Comparison of ENCODE assay signal across 10 cellular contexts in the genomic region with DNA sequence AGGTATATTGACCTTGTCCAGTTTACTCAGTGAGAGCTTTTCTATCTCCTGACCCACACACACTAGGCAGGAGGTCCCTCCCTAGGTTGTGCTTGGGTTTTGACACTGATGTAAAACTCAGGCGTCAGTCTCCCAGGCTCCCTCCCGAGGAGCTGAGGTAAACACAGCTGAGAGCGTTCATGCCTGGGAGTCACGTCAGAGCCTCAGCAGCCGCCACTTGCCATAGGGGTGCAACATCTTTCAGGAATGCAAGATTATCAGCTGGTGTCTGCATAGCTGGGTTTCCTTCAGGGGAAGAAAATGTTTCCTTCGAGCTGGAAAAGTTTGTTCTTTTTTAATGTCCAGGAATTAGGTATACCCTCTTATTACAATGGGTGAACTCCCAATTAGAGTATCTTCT.
DNase-seq lines count a peak whose midpoint lies in the region; FAIRE-seq and TF ChIP-seq lines count a peak whose summit lies in the region.
"Had no signal": no experiment of that assay in that cellular context is flagged by ENCODE, and none has a peak within 500 bp of the region (broad histone marks: within the 10 kb centered on the region; RNA-seq: fewer than 3 reads in every experiment).

No MANE protein-coding gene starts in this region.

- TF ChIP-seq CTCF in keratinocyte (optimal IDR thresholded peaks at IDR 0.05 in 1 of 3, IDR thresholded peaks at IDR 0.05 in 1 of 3, conservative IDR thresholded peaks at IDR 0.05 in 1 of 3; ENCODE audit: extremely low read depth in 1 of 3, insufficient read depth in 2 of 3, low read length in 3 of 3): no peak

- H4K20me1 ChIP-seq in keratinocyte (ENCODE audit: control insufficient read depth, extremely low read depth, insufficient read depth, low read length): no peaks in the 10 kb centered on the region

- peak overlapping the region; percentile 61 for H3K27ac ChIP-seq in HUES48 (ENCODE audit: low read depth, low read length)
- peak overlapping the region; percentile 96 for H3K27ac ChIP-seq in angular gyrus (ENCODE audit: low read depth, low read length)
- peak overlapping the region; percentile 11 for H3K27ac ChIP-seq in keratinocyte (ENCODE audit: control insufficient read depth, insufficient read depth, low read length)
- peak overlapping the region; percentile 56 for H3K27ac ChIP-seq in stomach smooth muscle (ENCODE audit: low read length)

- H3K79me2 ChIP-seq in keratinocyte (ENCODE audit: control insufficient read depth, insufficient read depth, low read length): peaks cover 2% of the 10 kb centered on the region

- peaks cover 81% of the 10 kb centered on the region for H3K36me3 ChIP-seq in HUES48 (ENCODE audit: control insufficient read depth, insufficient read depth, low read length)
- H3K36me3 ChIP-seq in keratinocyte (ENCODE audit: control insufficient read depth in 2 of 2, extremely low read depth in 1 of 2, insufficient read depth in 2 of 2, low read length in 2 of 2): peaks cover 3 to 4% of the 10 kb centered on the region in 2 experiments
- no peaks in the 10 kb centered on the region for H3K36me3 ChIP-seq in stomach smooth muscle (ENCODE audit: control insufficient read depth in 2 of 2, insufficient read depth in 2 of 2, low read length in 2 of 2)

- peak overlapping the region; percentile 42 for H3K4me2 ChIP-seq in keratinocyte (ENCODE audit: control insufficient read depth, extremely low read depth, insufficient read depth, low read depth, low read length)

- no peak overlapping the region for H2AFZ ChIP-seq in keratinocyte (ENCODE audit: control insufficient read depth, low read length)

- dilution Hi-C loops in keratinocyte (cut with MboI; ENCODE audit: extremely low pct_ligation_motif_present, low sequenced_read_pairs): no loop called here

- peak; percentile 87 for FAIRE-seq in keratinocyte (lab: Jason Lieb, UNC)
- FAIRE-seq: small intestine had no signal

- DNase-seq in keratinocyte (ENCODE audit: low read depth, low spot score) (no peak), NCI-H2081 treated with DMSO at 0.1 percent for 48 hours (lab: John Stamatoyannopoulos, UW) (no peak), NCI-H2196 treated with DMSO at 0.1 percent for 48 hours (lab: John Stamatoyannopoulos, UW; ENCODE audit: unreplicated experiment) (no peak)
- DNase-seq in activated CD8-positive, alpha-beta memory T cell treated with anti-CD3 and anti-CD28 coated beads, Interleukin-2, amount 50 U/mL, for 48 hours: no peak
- DNase-seq: activated T-cell treated with anti-CD3 and anti-CD28 coated beads, Interleukin-2, amount 50 U/mL, for 1 hour; Kasumi-1; small intestine had no signal

- H3K4me3 ChIP-seq in HUES48 (ENCODE audit: low read depth, low read length) (no peak overlapping the region), keratinocyte (ENCODE audit: control insufficient read depth in 2 of 3, extremely low read depth in 1 of 3, insufficient read depth in 2 of 3, low read depth in 1 of 3, low read length in 3 of 3) (no peak overlapping the region), stomach smooth muscle (ENCODE audit: low read length in 2 of 2) (no peak overlapping the region)

- H3K9me1 ChIP-seq in keratinocyte (ENCODE audit: control insufficient read depth, extremely low read depth, insufficient read depth, low read length): no peaks in the 10 kb centered on the region

- no peak overlapping the region for H3K9ac ChIP-seq in HUES48 (ENCODE audit: low read depth, low read length)
- peak overlapping the region; percentile 6 for H3K9ac ChIP-seq in keratinocyte (ENCODE audit: control insufficient read depth, extremely low read depth, insufficient read depth, low read length)
- H3K9ac ChIP-seq in stomach smooth muscle (ENCODE audit: low read length in 2 of 2): no peak overlapping the region

- H3K9me3 ChIP-seq in HUES48 (ENCODE audit: control insufficient read depth, insufficient read depth, low read length): no peaks in the 10 kb centered on the region
- no peaks in the 10 kb centered on the region for H3K9me3 ChIP-seq in keratinocyte (ENCODE audit: control insufficient read depth, low read depth, low read length)
- H3K9me3 ChIP-seq in stomach smooth muscle (ENCODE audit: control insufficient read depth in 2 of 2, low read length in 2 of 2): no peaks in the 10 kb centered on the region

- H3K4me1 ChIP-seq in HUES48 (ENCODE audit: control insufficient read depth, insufficient read depth, low read length): peaks cover 26% of the 10 kb centered on the region
- H3K4me1 ChIP-seq in keratinocyte (ENCODE audit: control insufficient read depth, extremely low read depth, insufficient read depth, low read length): peaks cover 45% of the 10 kb centered on the region
- peaks cover 33% of the 10 kb centered on the region for H3K4me1 ChIP-seq in stomach smooth muscle (ENCODE audit: control insufficient read depth, insufficient read depth, low read length)

- H3K27me3 ChIP-seq in HUES48 (ENCODE audit: control insufficient read depth, insufficient read depth, low read length) (no peaks in the 10 kb centered on the region), keratinocyte (ENCODE audit: control insufficient read depth, extremely low read depth, insufficient read depth, low read length) (no peaks in the 10 kb centered on the region), stomach smooth muscle (ENCODE audit: control insufficient read depth in 1 of 2, insufficient read depth in 2 of 2, low read length in 2 of 2) (no peaks in the 10 kb centered on the region)

Comparison
In these comparisons a context has a peak if more than half of its experiments do, and no peak if none do; other contexts are left out.
1. H3K27ac ChIP-seq: peak in every context shown above with its lines; median percentile 96 in angular gyrus; 61 in HUES48; 56 in stomach smooth muscle; 11 in keratinocyte.